In the genomic region with DNA sequence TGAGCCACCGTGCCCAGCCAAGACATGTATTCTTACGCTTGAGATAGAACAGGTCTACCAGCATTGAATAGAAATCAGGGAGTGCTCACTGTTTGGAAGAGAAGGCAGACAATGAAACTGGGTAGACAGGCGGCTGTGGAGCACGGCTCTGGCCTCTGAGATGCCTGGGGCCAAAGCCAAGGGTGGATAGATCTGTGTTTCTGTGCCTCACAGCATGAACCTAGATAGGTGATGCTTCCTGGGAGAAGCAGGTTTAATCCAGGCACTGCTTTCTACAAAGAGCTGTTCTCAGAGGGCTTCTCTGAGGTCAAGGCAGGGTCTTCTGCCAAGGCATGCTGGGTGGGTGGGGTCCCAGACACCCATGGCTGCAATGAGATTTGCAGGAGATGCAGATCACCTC, we compare ENCODE assay signal across 22 cellular contexts. TPM values are rescaled to one million over a fixed set of nuclear protein-coding genes. Genes with fewer than 3 reads are reported as not detected.
DNase-seq lines count a peak whose midpoint lies in the region; ATAC-seq and TF ChIP-seq lines count a peak whose summit lies in the region.
"Had no signal": no experiment of that assay in that cellular context is flagged by ENCODE, and none has a peak within 500 bp of the region (broad histone marks: within the 10 kb centered on the region; RNA-seq: fewer than 3 reads in every experiment).

No MANE protein-coding gene starts in this region.

- H3K36me3 ChIP-seq in right lobe of liver, result no peaks in the 10 kb centered on the region
- H3K36me3 ChIP-seq: MG63 had no signal

- H3K27me3 ChIP-seq in right lobe of liver, result no peaks in the 10 kb centered on the region
- H3K27me3 ChIP-seq: MG63 had no signal

- no peak for TF ChIP-seq POLR2A in right lobe of liver (IDR thresholded peaks at IDR 0.05)

- ATAC-seq in HG03342 (IDR thresholded peaks at IDR 0.05; ENCODE audit: unreplicated experiment), result no peak
- ATAC-seq in right lobe of liver, result no peak
- ATAC-seq: SK-N-SH treated with all-trans-retinoic acid at 6 μM for 48 hours had no signal

- no peak overlapping the region for H3K4me3 Mint-ChIP-seq in activated CD4-positive, alpha-beta T cell treated with anti-CD3 and anti-CD28 coated beads, Interleukin-2, amount 10 ng/mL, durations not matched to agents 24 days and 14 days
- H3K4me3 Mint-ChIP-seq in mesothelial cell of epicardium, result no peak overlapping the region

- intact Hi-C loops in activated CD4-positive, alpha-beta T cell treated with anti-CD3 and anti-CD28 coated beads, Interleukin-2, amount 10 ng/mL, durations not matched to agents 24 days and 14 days (cut with micrococcal nuclease), result no loop called here
- intact Hi-C loops in right lobe of liver (cut with DNase I), result no loop called here

- no peak overlapping the region for H3K27ac Mint-ChIP-seq in activated CD4-positive, alpha-beta T cell treated with anti-CD3 and anti-CD28 coated beads, Interleukin-2, amount 10 ng/mL, durations not matched to agents 24 days and 14 days
- peak overlapping the region; percentile 36 for H3K27ac Mint-ChIP-seq in mesothelial cell of epicardium

- H3K27me3 Mint-ChIP-seq in activated CD4-positive, alpha-beta T cell treated with anti-CD3 and anti-CD28 coated beads, Interleukin-2, amount 10 ng/mL, durations not matched to agents 24 days and 14 days, result peaks cover 9% of the 10 kb centered on the region
- peaks cover 10% of the 10 kb centered on the region for H3K27me3 Mint-ChIP-seq in mesothelial cell of epicardium (ENCODE audit: low read depth)

- TF ChIP-seq CTCF in coronary artery (IDR thresholded peaks at IDR 0.05) (no peak), mesothelial cell of epicardium (IDR thresholded peaks at IDR 0.05; ENCODE audit: unreplicated experiment) (no peak), right lobe of liver (IDR thresholded peaks at IDR 0.05) (no peak), GM20000 (IDR thresholded peaks at IDR 0.05; ENCODE audit: extremely low read depth, missing control alignments) (no peak)

- H3K27ac ChIP-seq in coronary artery, result no peak overlapping the region
- H3K27ac ChIP-seq in right lobe of liver, result no peak overlapping the region
- H3K27ac ChIP-seq: 22Rv1 had no signal

- no peaks in the 10 kb centered on the region for H3K9me3 Mint-ChIP-seq in activated CD4-positive, alpha-beta T cell treated with anti-CD3 and anti-CD28 coated beads, Interleukin-2, amount 10 ng/mL, durations not matched to agents 24 days and 14 days
- no peaks in the 10 kb centered on the region for H3K9me3 Mint-ChIP-seq in mesothelial cell of epicardium

- no peak overlapping the region for H3K4me3 ChIP-seq in coronary artery
- no peak overlapping the region for H3K4me3 ChIP-seq in right lobe of liver
- H3K4me3 ChIP-seq: MG63 had no signal

- no peaks in the 10 kb centered on the region for H3K36me3 Mint-ChIP-seq in activated CD4-positive, alpha-beta T cell treated with anti-CD3 and anti-CD28 coated beads, Interleukin-2, amount 10 ng/mL, durations not matched to agents 24 days and 14 days (ENCODE audit: low read depth)
- no peaks in the 10 kb centered on the region for H3K36me3 Mint-ChIP-seq in mesothelial cell of epicardium

- peaks cover 12% of the 10 kb centered on the region for H3K4me1 Mint-ChIP-seq in activated CD4-positive, alpha-beta T cell treated with anti-CD3 and anti-CD28 coated beads, Interleukin-2, amount 10 ng/mL, durations not matched to agents 24 days and 14 days
- H3K4me1 Mint-ChIP-seq in mesothelial cell of epicardium, result peaks cover 63% of the 10 kb centered on the region

- H3K9me3 ChIP-seq in right lobe of liver, result no peaks in the 10 kb centered on the region
- H3K9me3 ChIP-seq: MG63 had no signal

- peaks cover 0 to 12% (median 5%) of the 10 kb centered on the region in 4 donors for H3K4me1 ChIP-seq in right lobe of liver

- WGBS in right lobe of liver (ENCODE audit: insufficient coverage, low coverage, low lambda C conversion rate, missing lambda C conversion rate), result no CpG with 5 or more reads among the region's 4 CpGs

- DNase-seq in activated CD4-positive, alpha-beta T cell treated with anti-CD3 and anti-CD28 coated beads, Interleukin-2, amount 10 ng/mL, durations not matched to agents 24 days and 14 days, result peak; percentile 57
- no peak for DNase-seq in activated CD4-positive, alpha-beta T cell treated with anti-CD3 and anti-CD28 coated beads for 1 hour
- DNase-seq in coronary artery (ENCODE audit: low spot score) (peak; percentile 61), mesothelial cell of epicardium (ENCODE audit: low spot score in 2 of 2, unreplicated experiment in 2 of 2) (no peak), NCI-H187 (lab: John Stamatoyannopoulos, UW) (no peak), right lobe of liver (no peak), GM20000 (ENCODE audit: low spot score) (no peak)
- DNase-seq: COR-L47, DMS153, EL, H7, Karpas-422, MG63, NCI-H1092 treated with DMSO at 0.1 percent for 48 hours, NCI-H187 treated with DMSO at 0.1 percent for 48 hours, NCI-H526 treated with DMSO at 0.1 percent for 48 hours, SHP77 treated with DMSO at 0.1 percent for 48 hours had no signal

RNA-seq across cellular contexts. Expression of gene PRSS38, which starts 24.6 kb away (rescaled TPM):
- not detected in 2 replicates for total RNA-seq in activated CD4-positive, alpha-beta T cell treated with anti-CD3 and anti-CD28 coated beads, Interleukin-2, amount 10 ng/mL, durations not matched to agents 24 days and 14 days
- total RNA-seq in mesothelial cell of epicardium (not detected in 3 replicates), right lobe of liver (not detected)
- total RNA-seq: H7, HT-29, RPMI7951 had no signal

RNA-seq across cellular contexts. Expression of gene SNAP47, which starts 55.6 kb away (rescaled TPM):
- total RNA-seq in activated CD4-positive, alpha-beta T cell treated with anti-CD3 and anti-CD28 coated beads, Interleukin-2, amount 10 ng/mL, durations not matched to agents 24 days and 14 days, result 28.6 and 30.9 TPM in 2 replicates
- total RNA-seq in mesothelial cell of epicardium (41.6 to 42.6 TPM (median 41.8 TPM) in 3 replicates), right lobe of liver (10 to 100 TPM; 15.2 to 32.5 (median 24.8) TPM)

RNA-seq across cellular contexts. Expression of gene JMJD4, which starts 55.8 kb away (rescaled TPM):
- total RNA-seq in activated CD4-positive, alpha-beta T cell treated with anti-CD3 and anti-CD28 coated beads, Interleukin-2, amount 10 ng/mL, durations not matched to agents 24 days and 14 days, result 34.8 and 35.1 TPM in 2 replicates
- total RNA-seq in mesothelial cell of epicardium (20.6 to 26.4 TPM (median 20.8 TPM) in 3 replicates), right lobe of liver (10 to 100 TPM in 2 of 6 experiments, 1 to 10 TPM in 4; 7.2 to 17.7 (median 9.5) TPM)

Comparison
In these comparisons a context has a peak if more than half of its experiments do, and no peak if none do; other contexts are left out.
1. DNase-seq: peak in activated CD4-positive, alpha-beta T cell treated with anti-CD3 and anti-CD28 coated beads, Interleukin-2, amount 10 ng/mL, durations not matched to agents 24 days and 14 days (single experiment) and coronary artery (single experiment); none in activated CD4-positive, alpha-beta T cell treated with anti-CD3 and anti-CD28 coated beads for 1 hour (single experiment), mesothelial cell of epicardium (0 of 2), NCI-H187 (0 of 2), right lobe of liver (0 of 3) and GM20000 (single experiment).